ENCODE assay signal across 14 cellular contexts in genomic region chr13:40024962-40025714, GRCh38.
"Had no signal": no experiment of that assay in that cellular context is flagged by ENCODE, and none has a peak within 500 bp of the region (broad histone marks: within the 10 kb centered on the region; RNA-seq: fewer than 3 reads in every experiment).

No MANE protein-coding gene starts in this region.

- H3K27me3 Mint-ChIP-seq: brain; dendritic cell treated with granulocyte-macrophage colony-stimulating factor and Interleukin-4, amounts not matched to agents 40 ng/mL and 50 ng/mL, for 4 days had no signal

- H3K36me3 ChIP-seq: SJCRH30, tibial artery, uterus had no signal

- H3K4me1 ChIP-seq: tibial artery, uterus had no signal

- H3K4me1 Mint-ChIP-seq: brain, nephron progenitor cell had no signal

- H3K27ac Mint-ChIP-seq: brain; dendritic cell treated with granulocyte-macrophage colony-stimulating factor and Interleukin-4, amounts not matched to agents 40 ng/mL and 50 ng/mL, for 4 days; nephron progenitor cell had no signal

- H3K4me3 Mint-ChIP-seq: brain; dendritic cell treated with granulocyte-macrophage colony-stimulating factor and Interleukin-4, amounts not matched to agents 40 ng/mL and 50 ng/mL, for 4 days; nephron progenitor cell had no signal

- H3K9me3 ChIP-seq: SJCRH30, tibial artery, uterus had no signal

- H3K36me3 Mint-ChIP-seq: brain had no signal

- H3K4me3 ChIP-seq: SJCRH30, tibial artery, uterus had no signal

- H3K27me3 ChIP-seq: SJCRH30, tibial artery, uterus had no signal

- H3K27ac ChIP-seq: SJCRH30, tibial artery, uterus had no signal

- H3K9me3 Mint-ChIP-seq: activated T-cell treated with anti-CD3 and anti-CD28 coated beads, Interleukin-2, amount 50 U/mL, for 4 hours had no signal

- DNase-seq: activated naive CD4-positive, alpha-beta T cell treated with Interleukin-2 at 50 U/mL for 16 hours; activated T-cell treated with anti-CD3 and anti-CD28 coated beads, Interleukin-2, amount 50 U/mL, for 4 hours; amygdala; erythroblast; glutamatergic neuron; left cardiac atrium; nephron progenitor cell; SJCRH30; stimulated activated CD4-positive, alpha-beta T cell treated with anti-CD3 and anti-CD28 coated beads, Interleukin-4, amount 100 ng/mL, for 4 hours; T1000; tibial artery had no signal
